16 cellular contexts compared by ENCODE assay signal in the genomic region with DNA sequence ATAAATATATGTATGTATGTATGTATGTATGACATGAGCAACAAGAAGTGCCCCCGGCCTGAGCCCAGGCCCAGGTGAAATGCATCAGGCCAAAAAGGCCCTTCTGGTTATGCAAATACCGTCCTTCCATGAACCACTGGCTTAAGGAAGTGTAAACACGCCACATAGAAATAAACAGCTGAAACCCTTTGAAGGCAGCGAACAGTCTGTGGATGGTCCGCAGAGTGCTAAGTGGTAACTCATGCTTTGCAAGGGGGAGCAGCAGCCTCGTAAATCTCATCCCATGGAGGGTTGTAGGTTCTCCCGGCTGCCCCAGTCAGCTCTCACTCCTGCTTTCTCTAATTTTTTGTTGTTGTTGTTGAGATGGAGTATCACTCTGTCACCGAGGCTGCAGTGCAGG. TPM values are rescaled to one million over a fixed set of nuclear protein-coding genes. Genes with fewer than 3 reads are reported as not detected.
A peak's percentile ranks its signal among the peaks of the same experiment; 100 is the strongest.
DNase-seq lines count a peak whose midpoint lies in the region; ATAC-seq and TF ChIP-seq lines count a peak whose summit lies in the region.
"Had no signal": no experiment of that assay in that cellular context is flagged by ENCODE, and none has a peak within 500 bp of the region (broad histone marks: within the 10 kb centered on the region; RNA-seq: fewer than 3 reads in every experiment).

No MANE protein-coding gene starts in this region.

- H3K9ac ChIP-seq in OCI-LY1 (ENCODE audit: low read length), result no peak overlapping the region

- intact Hi-C loops in dendritic cell treated with granulocyte-macrophage colony-stimulating factor and Interleukin-4, amounts not matched to agents 40 ng/mL and 50 ng/mL, for 4 days (cut with micrococcal nuclease), result no loop called here

- no peak overlapping the region for H3K4me3 ChIP-seq in OCI-LY1 (ENCODE audit: low read depth, low read length, poor library complexity, severe bottlenecking)
- H3K4me3 ChIP-seq: K562 had no signal

- peak overlapping the region; percentile 67 for H3K27ac Mint-ChIP-seq in activated naive CD8-positive, alpha-beta T cell treated with anti-CD3 and anti-CD28 coated beads, Interleukin-2, amount 10 ng/mL, durations not matched to agents 7 days and 5 days
- H3K27ac Mint-ChIP-seq in activated naive CD8-positive, alpha-beta T cell treated with anti-CD3 and anti-CD28 coated beads, Interleukin-2, amount 50 U/mL, for 24 hours, result no peak overlapping the region
- H3K27ac Mint-ChIP-seq in dendritic cell treated with granulocyte-macrophage colony-stimulating factor and Interleukin-4, amounts not matched to agents 40 ng/mL and 50 ng/mL, for 4 days, result peak overlapping the region; percentile 46
- peak overlapping the region; percentile 76 for H3K27ac Mint-ChIP-seq in stimulated activated memory B cell treated with anti-CD40 and anti-IgM and Interleukin-4, amounts not matched to agents 10 μg/mL and 1 μg/mL and 100 μg/mL, for 72 hours

- H3K9me3 Mint-ChIP-seq in activated naive CD8-positive, alpha-beta T cell treated with anti-CD3 and anti-CD28 coated beads, Interleukin-2, amount 10 ng/mL, durations not matched to agents 7 days and 5 days, result no peaks in the 10 kb centered on the region
- H3K9me3 Mint-ChIP-seq in activated naive CD8-positive, alpha-beta T cell treated with anti-CD3 and anti-CD28 coated beads, Interleukin-2, amount 50 U/mL, for 24 hours, result no peaks in the 10 kb centered on the region
- H3K9me3 Mint-ChIP-seq in dendritic cell treated with granulocyte-macrophage colony-stimulating factor and Interleukin-4, amounts not matched to agents 40 ng/mL and 50 ng/mL, for 4 days, result no peaks in the 10 kb centered on the region
- H3K9me3 Mint-ChIP-seq in stimulated activated memory B cell treated with anti-CD40 and anti-IgM and Interleukin-4, amounts not matched to agents 10 μg/mL and 1 μg/mL and 100 μg/mL, for 72 hours, result no peaks in the 10 kb centered on the region

- no peaks in the 10 kb centered on the region for H3F3A ChIP-seq in OCI-LY1 (ENCODE audit: insufficient read depth, low read length)

- no peak for ATAC-seq in activated naive CD8-positive, alpha-beta T cell treated with anti-CD3 and anti-CD28 coated beads, Interleukin-2, amount 10 ng/mL, durations not matched to agents 7 days and 5 days (ENCODE audit: low read depth)
- no peak for ATAC-seq in activated naive CD8-positive, alpha-beta T cell treated with anti-CD3 and anti-CD28 coated beads, Interleukin-2, amount 50 U/mL, for 24 hours
- ATAC-seq in stimulated activated memory B cell treated with anti-CD40 and anti-IgM and Interleukin-4, amounts not matched to agents 10 μg/mL and 1 μg/mL and 100 μg/mL, for 72 hours, result no peak
- ATAC-seq in SK-N-SH treated with all-trans-retinoic acid at 6 μM for 48 hours (no peak), GM18498 (IDR thresholded peaks at IDR 0.05; ENCODE audit: unreplicated experiment) (no peak), GM21529 (IDR thresholded peaks at IDR 0.05; ENCODE audit: unreplicated experiment) (no peak)
- ATAC-seq: K562 had no signal

- H3K36me3 ChIP-seq in OCI-LY1 (ENCODE audit: insufficient read depth, low read length), result peaks cover 75% of the 10 kb centered on the region

- peaks cover 54% of the 10 kb centered on the region for H3K4me1 Mint-ChIP-seq in activated naive CD8-positive, alpha-beta T cell treated with anti-CD3 and anti-CD28 coated beads, Interleukin-2, amount 10 ng/mL, durations not matched to agents 7 days and 5 days
- H3K4me1 Mint-ChIP-seq in activated naive CD8-positive, alpha-beta T cell treated with anti-CD3 and anti-CD28 coated beads, Interleukin-2, amount 50 U/mL, for 24 hours, result peaks cover 48% of the 10 kb centered on the region
- H3K4me1 Mint-ChIP-seq in dendritic cell treated with granulocyte-macrophage colony-stimulating factor and Interleukin-4, amounts not matched to agents 40 ng/mL and 50 ng/mL, for 4 days (ENCODE audit: low read depth), result peaks cover 87% of the 10 kb centered on the region
- H3K4me1 Mint-ChIP-seq in stimulated activated memory B cell treated with anti-CD40 and anti-IgM and Interleukin-4, amounts not matched to agents 10 μg/mL and 1 μg/mL and 100 μg/mL, for 72 hours, result peaks cover 79% of the 10 kb centered on the region

- H3K9me2 ChIP-seq in OCI-LY1 (ENCODE audit: low read depth, low read length), result no peaks in the 10 kb centered on the region

- H3K4me1 ChIP-seq in OCI-LY1 (ENCODE audit: insufficient read depth, low read length, severe bottlenecking), result peaks cover 22% of the 10 kb centered on the region

- peaks cover 6% of the 10 kb centered on the region; the same call in 1 of the 2 replicates for H3K79me2 ChIP-seq in OCI-LY1 (ENCODE audit: insufficient read depth, low read length)

- no peaks in the 10 kb centered on the region for H3K27me3 Mint-ChIP-seq in activated naive CD8-positive, alpha-beta T cell treated with anti-CD3 and anti-CD28 coated beads, Interleukin-2, amount 10 ng/mL, durations not matched to agents 7 days and 5 days
- H3K27me3 Mint-ChIP-seq in activated naive CD8-positive, alpha-beta T cell treated with anti-CD3 and anti-CD28 coated beads, Interleukin-2, amount 50 U/mL, for 24 hours, result no peaks in the 10 kb centered on the region
- no peaks in the 10 kb centered on the region for H3K27me3 Mint-ChIP-seq in dendritic cell treated with granulocyte-macrophage colony-stimulating factor and Interleukin-4, amounts not matched to agents 40 ng/mL and 50 ng/mL, for 4 days
- no peaks in the 10 kb centered on the region for H3K27me3 Mint-ChIP-seq in stimulated activated memory B cell treated with anti-CD40 and anti-IgM and Interleukin-4, amounts not matched to agents 10 μg/mL and 1 μg/mL and 100 μg/mL, for 72 hours
- H3K27me3 Mint-ChIP-seq: CD4-positive, CD25-positive, alpha-beta regulatory T cell had no signal

- no peaks in the 10 kb centered on the region for H3K27me3 ChIP-seq in OCI-LY1 (ENCODE audit: insufficient read depth, low read length)

- TF ChIP-seq CTCF in OCI-LY1 (IDR thresholded peaks at IDR 0.05; ENCODE audit: low read length), result no peak

- POLR2A ChIA-PET in activated naive CD8-positive, alpha-beta T cell treated with anti-CD3 and anti-CD28 coated beads, Interleukin-2, amount 10 ng/mL, durations not matched to agents 7 days and 5 days (lab: Charles Lee), result no interaction called here

- H3K4me2 ChIP-seq in OCI-LY1 (ENCODE audit: low read length), result no peak overlapping the region

- H3K36me3 Mint-ChIP-seq in activated naive CD8-positive, alpha-beta T cell treated with anti-CD3 and anti-CD28 coated beads, Interleukin-2, amount 10 ng/mL, durations not matched to agents 7 days and 5 days, result peaks cover 39% of the 10 kb centered on the region
- peaks cover 43% of the 10 kb centered on the region for H3K36me3 Mint-ChIP-seq in activated naive CD8-positive, alpha-beta T cell treated with anti-CD3 and anti-CD28 coated beads, Interleukin-2, amount 50 U/mL, for 24 hours (ENCODE audit: low read depth)
- peaks cover 93% of the 10 kb centered on the region for H3K36me3 Mint-ChIP-seq in dendritic cell treated with granulocyte-macrophage colony-stimulating factor and Interleukin-4, amounts not matched to agents 40 ng/mL and 50 ng/mL, for 4 days (ENCODE audit: low read depth)
- peaks cover 51% of the 10 kb centered on the region for H3K36me3 Mint-ChIP-seq in stimulated activated memory B cell treated with anti-CD40 and anti-IgM and Interleukin-4, amounts not matched to agents 10 μg/mL and 1 μg/mL and 100 μg/mL, for 72 hours

- no peaks in the 10 kb centered on the region for H4K20me1 ChIP-seq in OCI-LY1 (ENCODE audit: insufficient read depth, low read length)

- no peak overlapping the region for H2AFZ ChIP-seq in OCI-LY1 (ENCODE audit: low read length)

- no peak overlapping the region for H3K4me3 Mint-ChIP-seq in activated naive CD8-positive, alpha-beta T cell treated with anti-CD3 and anti-CD28 coated beads, Interleukin-2, amount 10 ng/mL, durations not matched to agents 7 days and 5 days
- no peak overlapping the region for H3K4me3 Mint-ChIP-seq in activated naive CD8-positive, alpha-beta T cell treated with anti-CD3 and anti-CD28 coated beads, Interleukin-2, amount 50 U/mL, for 24 hours
- H3K4me3 Mint-ChIP-seq in dendritic cell treated with granulocyte-macrophage colony-stimulating factor and Interleukin-4, amounts not matched to agents 40 ng/mL and 50 ng/mL, for 4 days, result no peak overlapping the region
- H3K4me3 Mint-ChIP-seq in stimulated activated memory B cell treated with anti-CD40 and anti-IgM and Interleukin-4, amounts not matched to agents 10 μg/mL and 1 μg/mL and 100 μg/mL, for 72 hours, result no peak overlapping the region
- H3K4me3 Mint-ChIP-seq: CD4-positive, CD25-positive, alpha-beta regulatory T cell had no signal

- no peaks in the 10 kb centered on the region for H3K9me3 ChIP-seq in OCI-LY1 (ENCODE audit: low read length)

- H3K27ac ChIP-seq in OCI-LY1 (ENCODE audit: low read depth, low read length, poor library complexity, severe bottlenecking), result peak overlapping the region; percentile 2
- H3K27ac ChIP-seq: HL-60 had no signal

- DNase-seq in activated naive CD8-positive, alpha-beta T cell treated with anti-CD3 and anti-CD28 coated beads, Interleukin-2, amount 10 ng/mL, durations not matched to agents 7 days and 5 days, result no peak
- DNase-seq in activated naive CD8-positive, alpha-beta T cell treated with anti-CD3 and anti-CD28 coated beads, Interleukin-2, amount 50 U/mL, for 24 hours, result no peak
- DNase-seq: AML-193; CD4-positive, CD25-positive, alpha-beta regulatory T cell; NCI-H1048; NCI-H1694; NCI-H82; SHP77 had no signal

TF ChIP-seq in SK-N-SH treated with all-trans-retinoic acid at 6 μM for 48 hours, 23 proteins besides CTCF, POLR2A, EP300 and RAD21 (continues in another document):
- TF ChIP-seq, protein P1, sequence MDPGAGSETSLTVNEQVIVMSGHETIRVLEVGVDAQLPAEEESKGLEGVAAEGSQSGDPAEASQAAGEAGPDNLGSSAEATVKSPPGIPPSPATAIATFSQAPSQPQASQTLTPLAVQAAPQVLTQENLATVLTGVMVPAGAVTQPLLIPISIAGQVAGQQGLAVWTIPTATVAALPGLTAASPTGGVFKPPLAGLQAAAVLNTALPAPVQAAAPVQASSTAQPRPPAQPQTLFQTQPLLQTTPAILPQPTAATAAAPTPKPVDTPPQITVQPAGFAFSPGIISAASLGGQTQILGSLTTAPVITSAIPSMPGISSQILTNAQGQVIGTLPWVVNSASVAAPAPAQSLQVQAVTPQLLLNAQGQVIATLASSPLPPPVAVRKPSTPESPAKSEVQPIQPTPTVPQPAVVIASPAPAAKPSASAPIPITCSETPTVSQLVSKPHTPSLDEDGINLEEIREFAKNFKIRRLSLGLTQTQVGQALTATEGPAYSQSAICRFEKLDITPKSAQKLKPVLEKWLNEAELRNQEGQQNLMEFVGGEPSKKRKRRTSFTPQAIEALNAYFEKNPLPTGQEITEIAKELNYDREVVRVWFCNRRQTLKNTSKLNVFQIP (CRISPR knock-in tag; IDR thresholded peaks at IDR 0.05; ENCODE audit: borderline replicate concordance, low read depth), result no peak
- no peak for TF ChIP-seq RARB (CRISPR knock-in tag; IDR thresholded peaks at IDR 0.05)
- no peak for TF ChIP-seq ZNF70 (CRISPR knock-in tag; IDR thresholded peaks at IDR 0.05)
- no peak for TF ChIP-seq TCF4 (CRISPR knock-in tag; IDR thresholded peaks at IDR 0.05; ENCODE audit: borderline replicate concordance)

RNA-seq across cellular contexts. Expression of gene COTL1, which starts 36.7 kb away (rescaled TPM):
- total RNA-seq in activated naive CD8-positive, alpha-beta T cell treated with anti-CD3 and anti-CD28 coated beads, Interleukin-2, amount 10 ng/mL, durations not matched to agents 7 days and 5 days, result 100 to 1,000 TPM; 657 to 664 TPM
